In the genomic region with DNA sequence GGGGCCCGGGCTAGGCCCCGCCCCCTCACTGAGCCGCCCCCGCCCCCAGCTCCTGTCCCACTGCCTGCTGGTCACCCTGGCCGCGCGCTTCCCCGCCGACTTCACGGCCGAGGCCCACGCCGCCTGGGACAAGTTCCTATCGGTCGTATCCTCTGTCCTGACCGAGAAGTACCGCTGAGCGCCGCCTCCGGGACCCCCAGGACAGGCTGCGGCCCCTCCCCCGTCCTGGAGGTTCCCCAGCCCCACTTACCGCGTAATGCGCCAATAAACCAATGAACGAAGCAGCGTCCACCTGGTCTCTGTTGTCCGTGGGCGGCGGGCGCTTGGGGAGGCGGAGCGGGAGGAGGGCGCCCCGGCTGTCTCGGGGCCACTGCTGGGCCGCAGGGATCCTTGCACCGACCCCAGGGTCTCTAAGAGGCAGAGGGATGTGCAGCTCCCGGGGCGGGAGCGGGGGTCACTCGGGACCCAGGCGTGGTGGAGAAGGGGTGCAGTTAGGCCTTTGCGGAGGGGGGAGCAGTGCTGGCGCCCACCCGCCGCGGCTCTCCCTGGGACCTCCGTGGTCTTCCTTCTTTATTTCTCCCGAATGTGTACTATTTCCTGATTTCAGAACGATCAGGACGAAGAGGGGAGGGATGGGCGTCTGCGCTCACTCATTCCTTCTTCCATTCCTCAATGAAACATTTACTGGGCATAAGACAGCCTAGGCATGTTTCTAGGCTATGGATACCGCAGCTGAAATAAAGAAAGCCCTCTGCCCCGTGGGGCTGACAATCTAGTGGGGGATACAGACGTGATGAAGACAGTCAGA, we compare ENCODE assay signal across 8 cellular contexts. TPM values are rescaled to one million over a fixed set of nuclear protein-coding genes. Genes with fewer than 3 reads are reported as not detected.
DNase-seq lines count a peak whose midpoint lies in the region; ATAC-seq and TF ChIP-seq lines count a peak whose summit lies in the region.

No MANE protein-coding gene starts in this region.

- H3K4me1 ChIP-seq in SK-N-SH (ENCODE audit: control insufficient read depth in 1 of 2, insufficient read depth in 2 of 2, low read depth in 1 of 2, low read length in 1 of 2) = peaks cover 0 to 7% of the 10 kb centered on the region in 2 experiments; a peak in 1 of 4 replicates
- peaks cover 8 to 11% (median 10%) of the 10 kb centered on the region in 4 donors for H3K4me1 ChIP-seq in esophagus muscularis mucosa
- H3K4me1 ChIP-seq in neuron (ENCODE audit: insufficient read depth, low read length) = peaks cover 8% of the 10 kb centered on the region

- H3K4me3 ChIP-seq in SK-N-SH (ENCODE audit: low read depth in 2 of 2, low read length in 1 of 2) (peak overlapping the region; percentile 58 to 68), esophagus muscularis mucosa (peak overlapping the region; percentile 46 to 56 (median 49)), neuron (ENCODE audit: low read length) (peak overlapping the region; percentile 40)

- H3K9me2 ChIP-seq in SK-N-SH = no peaks in the 10 kb centered on the region

- no peaks in the 10 kb centered on the region for H3K36me3 ChIP-seq in SK-N-SH (replicated peaks in 1 of 2; ENCODE audit: control insufficient read depth in 1 of 2, insufficient read depth in 2 of 2, low read length in 1 of 2)
- H3K36me3 ChIP-seq in esophagus muscularis mucosa = no peaks in the 10 kb centered on the region
- H3K36me3 ChIP-seq in neuron (ENCODE audit: insufficient read depth, low read length) = no peaks in the 10 kb centered on the region

- TF ChIP-seq POLR2A in esophagus muscularis mucosa (IDR thresholded peaks at IDR 0.05; ENCODE audit: low read depth) = no peak

- TF ChIP-seq CTCF in SK-N-SH (IDR thresholded peaks at IDR 0.05) (no peak), esophagus muscularis mucosa (IDR thresholded peaks at IDR 0.05) (no peak)

- H3K4me2 ChIP-seq in SK-N-SH = peak overlapping the region; percentile 94

- H2AFZ ChIP-seq in SK-N-SH (ENCODE audit: low read depth) = peak overlapping the region; percentile 94
- peak overlapping the region; percentile 60 for H2AFZ ChIP-seq in neuron (ENCODE audit: low read depth, low read length)

- no peaks in the 10 kb centered on the region for H3K79me2 ChIP-seq in SK-N-SH (ENCODE audit: insufficient read depth)

- TF ChIP-seq EP300 in SK-N-SH (IDR thresholded peaks at IDR 0.05; ENCODE audit: borderline replicate concordance in 1 of 2, low read depth in 1 of 2, low read length in 1 of 2) (no peak), esophagus muscularis mucosa (IDR thresholded peaks at IDR 0.05) (no peak)

- no peaks in the 10 kb centered on the region for H3F3A ChIP-seq in SK-N-SH (replicated peaks; ENCODE audit: insufficient read depth)

- no peaks in the 10 kb centered on the region for H3K9me3 ChIP-seq in SK-N-SH
- no peaks in the 10 kb centered on the region for H3K9me3 ChIP-seq in esophagus muscularis mucosa
- no peaks in the 10 kb centered on the region for H3K9me3 ChIP-seq in neuron (ENCODE audit: low read length)

- no peaks in the 10 kb centered on the region for H4K20me1 ChIP-seq in SK-N-SH (ENCODE audit: insufficient read depth)

- ATAC-seq in sciatic nerve = no peak
- ATAC-seq in GM18511 (IDR thresholded peaks at IDR 0.05; ENCODE audit: unreplicated experiment) = no peak

- H3K27me3 ChIP-seq in SK-N-SH (ENCODE audit: insufficient read depth) = no peaks in the 10 kb centered on the region
- peaks cover 3 to 67% (median 27%) of the 10 kb centered on the region in 4 donors for H3K27me3 ChIP-seq in esophagus muscularis mucosa
- peaks cover 46% of the 10 kb centered on the region for H3K27me3 ChIP-seq in neuron (ENCODE audit: insufficient read depth, low read length)

- H3K27ac ChIP-seq in SK-N-SH (ENCODE audit: low read depth in 2 of 2, low read length in 1 of 2) = no peak overlapping the region; a peak in 1 of 4 replicates
- no peak overlapping the region for H3K27ac ChIP-seq in esophagus muscularis mucosa (replicated peaks in 1 of 4)

- TF ChIP-seq RAD21 in SK-N-SH (IDR thresholded peaks at IDR 0.05; ENCODE audit: low read length) = no peak

- CTCF ChIA-PET in SK-N-SH (lab: Yijun Ruan, JAX) = interaction anchor here (1.1 to 2.3 kb wide), 4 partner anchors 26 to 89 kb away, joined by 4 to 7 read pairs (median 6); partner anchors contain the start of gene HBQ1

- WGBS in SK-N-SH (ENCODE audit: low lambda C conversion rate) = under 1% methylated on average over 13 of the region's 57 CpGs
- 3% methylated on average over 33 of the region's 57 CpGs for WGBS in esophagus muscularis mucosa

- intact Hi-C loops in esophagus muscularis mucosa (cut with DNase I) (no loop called here), sciatic nerve (cut with DNase I) (no loop called here)

- POLR2A ChIA-PET in SK-N-SH (lab: Yijun Ruan, JAX) = no interaction called here

- DNase-seq in NCI-H2196 (lab: John Stamatoyannopoulos, UW; ENCODE audit: unreplicated experiment) (peak; percentile 30), NCI-H2196 treated with DMSO at 0.1 percent for 48 hours (lab: John Stamatoyannopoulos, UW; ENCODE audit: unreplicated experiment) (no peak), SK-N-SH (peak; percentile 82), esophagus muscularis mucosa (ENCODE audit: extremely low spot score) (no peak), sciatic nerve (ENCODE audit: low spot score) (no peak)
- DNase-seq in activated CD4-positive, CD25-positive, alpha-beta regulatory T cell (lab: John Stamatoyannopoulos, UW) = no peak

- H3K9ac ChIP-seq in SK-N-SH = peak overlapping the region; percentile 49; the same call in 1 of the 2 replicates

TF ChIP-seq in SK-N-SH, 30 proteins besides CTCF, POLR2A, EP300 and RAD21 (continues in another document):
- TF ChIP-seq MEF2A (IDR thresholded peaks at IDR 0.05; ENCODE audit: borderline replicate concordance, low read depth) (no peak), NRF1 (IDR thresholded peaks at IDR 0.05; ENCODE audit: low read depth, low read length) (no peak), JUND (IDR thresholded peaks at IDR 0.05) (no peak), NFIC (IDR thresholded peaks at IDR 0.05; ENCODE audit: borderline replicate concordance) (no peak), TEAD4 (IDR thresholded peaks at IDR 0.05; ENCODE audit: borderline replicate concordance, insufficient read depth) (no peak), YY1 (IDR thresholded peaks at IDR 0.05; ENCODE audit: low read depth) (no peak), FOSL2 (IDR thresholded peaks at IDR 0.05; ENCODE audit: borderline replicate concordance, low read depth) (no peak), SIN3A (IDR thresholded peaks at IDR 0.05; ENCODE audit: borderline replicate concordance, low read depth, low read length) (no peak), PBX3 (IDR thresholded peaks at IDR 0.05) (no peak), CHD2 (IDR thresholded peaks at IDR 0.05; ENCODE audit: low read length, partially characterized antibody) (no peak), POLR2AphosphoS5 (IDR thresholded peaks at IDR 0.05; ENCODE audit: low read depth, low read length) (no peak), SMC3 (IDR thresholded peaks at IDR 0.05; ENCODE audit: low read depth, low read length) (no peak), GATA2 (CRISPR knock-in tag; IDR thresholded peaks at IDR 0.05) (no peak), MXI1 (IDR thresholded peaks at IDR 0.05; ENCODE audit: low read depth, low read length) (no peak), ELF1 (IDR thresholded peaks at IDR 0.05) (no peak), MAX (IDR thresholded peaks at IDR 0.05; ENCODE audit: low read depth) (no peak)

RNA-seq across cellular contexts. Expression of gene HBZ, which starts 2.0 kb away (rescaled TPM):
- not detected in 2 replicates for polyA plus RNA-seq in SK-N-SH (2012; rRNA removed)
- not detected in 2 replicates for polyA plus RNA-seq in SK-N-SH (2012; cell fraction: cytosol; rRNA removed)
- not detected in 2 replicates for polyA plus RNA-seq in SK-N-SH (2012; cell fraction: nucleus; rRNA removed)
- total RNA-seq in esophagus muscularis mucosa = not detected
- total RNA-seq in sciatic nerve = not detected

RNA-seq across cellular contexts. Expression of gene HBM, which starts 11.4 kb away (rescaled TPM):
- polyA plus RNA-seq in SK-N-SH (2012; rRNA removed) = not detected in 2 replicates
- not detected in 2 replicates for polyA plus RNA-seq in SK-N-SH (2012; cell fraction: cytosol; rRNA removed)
- polyA plus RNA-seq in SK-N-SH (2012; cell fraction: nucleus; rRNA removed) = not detected in 2 replicates
- total RNA-seq in esophagus muscularis mucosa = 1 to 10 TPM in 1 of 4 donors, not detected in 3; 3.8 TPM
- total RNA-seq in sciatic nerve = 10.4 TPM

RNA-seq across cellular contexts. Expression of gene NPRL3, which starts 16.0 kb away (rescaled TPM):
- 6.7 and 22.2 TPM in 2 replicates for polyA plus RNA-seq in SK-N-SH (2012; rRNA removed)
- polyA plus RNA-seq in SK-N-SH (2012; cell fraction: cytosol; rRNA removed) = 9.0 and 14.0 TPM in 2 replicates
- polyA plus RNA-seq in SK-N-SH (2012; cell fraction: nucleus; rRNA removed) = 36.4 and 37.0 TPM in 2 replicates
- total RNA-seq in esophagus muscularis mucosa = 10 to 100 TPM; 11.1 to 20.8 (median 14.1) TPM
- 45.7 TPM for total RNA-seq in sciatic nerve

RNA-seq across cellular contexts. Expression of gene HBA2, which starts 18.2 kb away (rescaled TPM):
- polyA plus RNA-seq in SK-N-SH (2012; rRNA removed) = not detected in 2 replicates
- not detected in 2 replicates for polyA plus RNA-seq in SK-N-SH (2012; cell fraction: cytosol; rRNA removed)
- not detected in 2 replicates for polyA plus RNA-seq in SK-N-SH (2012; cell fraction: nucleus; rRNA removed)
- total RNA-seq in esophagus muscularis mucosa (1,000 to 10,000 TPM in 1 of 4 donors, 100 to 1,000 TPM in 1, 10 to 100 TPM in 1, 1 to 10 TPM in 1; 1.7 to 1,686 (median 156) TPM), sciatic nerve (11,939 TPM)

RNA-seq across cellular contexts. Expression of gene HBA1, which starts 22.1 kb away (rescaled TPM):
- not detected in 2 replicates for polyA plus RNA-seq in SK-N-SH (2012; rRNA removed)
- polyA plus RNA-seq in SK-N-SH (2012; cell fraction: cytosol; rRNA removed) = not detected in 2 replicates
- not detected in 2 replicates for polyA plus RNA-seq in SK-N-SH (2012; cell fraction: nucleus; rRNA removed)
- 100 to 1,000 TPM in 1 of 4 donors, 10 to 100 TPM in 2, not detected in 1; 72.4 to 906 (median 98.6) TPM for total RNA-seq in esophagus muscularis mucosa
- 11,060 TPM for total RNA-seq in sciatic nerve

Comparison
In these comparisons a context has a peak if more than half of its experiments do, and no peak if none do; other contexts are left out.
1. DNase-seq: peak in NCI-H2196 (single experiment) and SK-N-SH (single experiment); none in NCI-H2196 treated with DMSO at 0.1 percent for 48 hours (single experiment), esophagus muscularis mucosa (single experiment), activated CD4-positive, CD25-positive, alpha-beta regulatory T cell (0 of 4) and sciatic nerve (single experiment).
2. Peak in every context shown above with its lines, with median percentiles within 50 percentile points of each other: H3K4me3 ChIP-seq.